ENCODE assay signal across 25 cellular contexts in the genomic region with DNA sequence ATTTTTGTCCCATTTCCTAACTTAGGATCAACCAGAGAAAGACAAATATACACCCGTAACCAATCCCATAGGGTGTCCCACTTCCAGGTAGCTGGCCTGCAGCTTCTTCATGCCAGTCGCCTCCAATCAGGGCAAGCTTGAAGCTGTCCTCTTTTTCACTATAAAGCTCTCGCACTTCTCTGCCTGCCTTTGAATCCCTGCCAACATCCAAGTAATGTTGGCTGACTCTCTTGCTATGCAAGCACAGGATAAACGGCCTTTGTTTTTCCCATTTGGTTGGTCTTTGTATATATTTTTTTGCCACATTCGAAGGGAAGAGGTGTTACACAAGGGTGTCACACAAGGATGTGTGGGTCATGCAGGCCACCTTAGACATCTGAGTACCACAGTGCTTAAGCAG.
DNase-seq lines count a peak whose midpoint lies in the region; ATAC-seq, FAIRE-seq and TF ChIP-seq lines count a peak whose summit lies in the region.
"Had no signal": no experiment of that assay in that cellular context is flagged by ENCODE, and none has a peak within 500 bp of the region (broad histone marks: within the 10 kb centered on the region; RNA-seq: fewer than 3 reads in every experiment).

No MANE protein-coding gene starts in this region.

- no peaks in the 10 kb centered on the region for H4K20me1 ChIP-seq in HepG2 (ENCODE audit: insufficient read depth, low read length)

- H3K9ac ChIP-seq in HepG2 (ENCODE audit: insufficient read depth, low read depth, low read length), result no peak overlapping the region
- no peak overlapping the region for H3K9ac ChIP-seq in mesenchymal stem cell (ENCODE audit: low read length)

- no peaks in the 10 kb centered on the region for H3K79me2 ChIP-seq in HepG2 (ENCODE audit: insufficient read depth, low read length)

- H3K18ac ChIP-seq in mesenchymal stem cell (ENCODE audit: low read depth in 1 of 2, low read length in 2 of 2), result no peak overlapping the region

- TF ChIP-seq CTCF in right lobe of liver (IDR thresholded peaks at IDR 0.05) (no peak), HepG2 (CRISPR knock-in tag; IDR thresholded peaks at IDR 0.05) (no peak), astrocyte of the cerebellum (IDR thresholded peaks at IDR 0.05; ENCODE audit: low read depth, low read length, missing control alignments) (no peak), thyroid gland (IDR thresholded peaks at IDR 0.05) (no peak)

- H2BK12ac ChIP-seq in mesenchymal stem cell (ENCODE audit: low read length in 2 of 2), result no peak overlapping the region

- no peak overlapping the region for H3K4ac ChIP-seq in mesenchymal stem cell (ENCODE audit: low read depth in 1 of 2, low read length in 2 of 2)

- in situ Hi-C loops in HepG2 (cut with HindIII; ENCODE audit: extremely low pct_ligation_motif_present, low pct_unique_long_range_greater_than_20kb) (no loop called here), astrocyte of the cerebellum (cut with HindIII; ENCODE audit: low sequenced_read_pairs) (no loop called here)

- H3K4me3 ChIP-seq in right lobe of liver (no peak overlapping the region), HepG2 (replicated peaks in 1 of 3; ENCODE audit: insufficient read depth in 1 of 3, low read depth in 2 of 3, low read length in 3 of 3) (no peak overlapping the region), astrocyte of the cerebellum (ENCODE audit: low read depth, low read length) (no peak overlapping the region), thyroid gland (replicated peaks in 1 of 3) (no peak overlapping the region), mesenchymal stem cell (ENCODE audit: insufficient read depth in 1 of 2, low read depth in 1 of 2, low read length in 2 of 2) (no peak overlapping the region)
- H3K4me3 ChIP-seq: colonic mucosa, lower lobe of right lung, suprapubic skin, uterus had no signal

- no peak overlapping the region for H4K91ac ChIP-seq in mesenchymal stem cell (ENCODE audit: low read length)

- intact Hi-C loops in right lobe of liver (cut with DNase I), result no loop called here
- intact Hi-C loops in HepG2 (cut with micrococcal nuclease; ENCODE audit: unreplicated experiment), result no loop called here
- intact Hi-C loops in thyroid gland (cut with DNase I), result no loop called here

- ATAC-seq in right lobe of liver (peak in 3 of 4 donors; percentile 41 to 75 (median 69)), HepG2 (no peak)
- ATAC-seq: HCT116; lower lobe of right lung; stimulated activated effector memory CD8-positive, alpha-beta T cell treated with anti-CD3 and anti-CD28 coated beads, Interleukin-12 subunit alpha, Interleukin-12 subunit beta, amount 100 ng/mL, for 72 hours had no signal

- POLR2A ChIA-PET in HepG2 (lab: Yijun Ruan, JAX), result no interaction called here

- no peak overlapping the region for H2AK5ac ChIP-seq in mesenchymal stem cell (ENCODE audit: low read length, severe bottlenecking)

- H3K9me3 ChIP-seq in right lobe of liver, result no peaks in the 10 kb centered on the region
- H3K9me3 ChIP-seq in HepG2 (ENCODE audit: low read length), result no peaks in the 10 kb centered on the region
- no peaks in the 10 kb centered on the region for H3K9me3 ChIP-seq in thyroid gland
- H3K9me3 ChIP-seq in mesenchymal stem cell (ENCODE audit: control insufficient read depth, low read length), result peaks cover 2% of the 10 kb centered on the region
- H3K9me3 ChIP-seq: colonic mucosa, lower lobe of right lung, suprapubic skin, uterus had no signal

- no peak overlapping the region for H2BK5ac ChIP-seq in mesenchymal stem cell (ENCODE audit: low read depth, low read length, poor library complexity, severe bottlenecking)

- H3K79me1 ChIP-seq in mesenchymal stem cell (replicated peaks; ENCODE audit: low read length, poor library complexity, severe bottlenecking), result no peaks in the 10 kb centered on the region

- FAIRE-seq in HepG2 (lab: Jason Lieb, UNC), result no peak
- FAIRE-seq: A204.1, kidney had no signal

- H2AFZ ChIP-seq in HepG2 (ENCODE audit: low read length), result no peak overlapping the region
- no peak overlapping the region for H2AFZ ChIP-seq in mesenchymal stem cell (ENCODE audit: low read depth, low read length)

- no peak for TF ChIP-seq POLR2A in right lobe of liver (IDR thresholded peaks at IDR 0.05)
- no peak for TF ChIP-seq POLR2A in HepG2 (IDR thresholded peaks at IDR 0.05; ENCODE audit: insufficient read depth in 1 of 2, low read depth in 2 of 2, low read length in 2 of 2)
- TF ChIP-seq POLR2A in thyroid gland (IDR thresholded peaks at IDR 0.05), result no peak

- no peak overlapping the region for H4K8ac ChIP-seq in mesenchymal stem cell (ENCODE audit: low read length)

- BruUV-seq in HepG2 (replicated peaks; lab: Mats Ljungman, UMichigan), result no TSS peak

- H2BK15ac ChIP-seq in mesenchymal stem cell (ENCODE audit: low read depth, poor library complexity, severe bottlenecking), result no peak overlapping the region

- H3K23ac ChIP-seq in mesenchymal stem cell (ENCODE audit: low read length in 2 of 2), result no peak overlapping the region

- DNase-seq in right lobe of liver (peak in 1 of 3 donors; percentile 47), HepG2 (ENCODE audit: low spot score) (no peak), astrocyte of the cerebellum (ENCODE audit: low read depth) (peak; percentile 15), hippocampal formation (lab: John Stamatoyannopoulos, UW) (peak; percentile 19 to 35), thyroid gland (peak; percentile 3 to 14), mesenchymal stem cell (no peak), NCI-H774 (lab: John Stamatoyannopoulos, UW) (no peak), NCI-H2107 treated with DMSO at 0.1 percent for 48 hours (lab: John Stamatoyannopoulos, UW; ENCODE audit: unreplicated experiment) (no peak)
- DNase-seq: activated CD4-positive, alpha-beta T cell treated with anti-CD3 and anti-CD28 coated beads for 4 hours; activated CD8-positive, alpha-beta memory T cell treated with anti-CD3 and anti-CD28 coated beads for 24 hours; activated gamma-delta T cell treated with Interleukin-2 at 50 U/mL for 16 hours; activated T-cell treated with anti-CD3 and anti-CD28 coated beads, Interleukin-2, amount 50 U/mL, for 1 hour; CD8-positive, alpha-beta memory T cell; colonic mucosa; effector memory CD4-positive, alpha-beta T cell; kidney; lower lobe of right lung; NCI-H1436; stimulated activated CD4-positive, alpha-beta T cell treated with anti-CD3 and anti-CD28 coated beads, Interleukin-2, amount 100 ng/mL, for 48 hours; uterus had no signal

- H3K4me2 ChIP-seq in HepG2 (ENCODE audit: low read depth, low read length) (no peak overlapping the region), mesenchymal stem cell (ENCODE audit: low read length, poor library complexity, severe bottlenecking) (no peak overlapping the region)

- no peak for TF ChIP-seq RAD21 in HepG2 (CRISPR knock-in tag; IDR thresholded peaks at IDR 0.05)

- H3K36me3 ChIP-seq in right lobe of liver (no peaks in the 10 kb centered on the region), HepG2 (replicated peaks in 1 of 2; ENCODE audit: control insufficient read depth in 1 of 2, insufficient read depth in 2 of 2, low read length in 2 of 2) (no peaks in the 10 kb centered on the region), thyroid gland (no peaks in the 10 kb centered on the region), mesenchymal stem cell (ENCODE audit: control insufficient read depth in 1 of 2, insufficient read depth in 2 of 2, low read depth in 1 of 2, low read length in 2 of 2) (no peaks in the 10 kb centered on the region)
- H3K36me3 ChIP-seq: colonic mucosa, lower lobe of right lung, suprapubic skin, uterus had no signal

- H2BK120ac ChIP-seq in mesenchymal stem cell (ENCODE audit: low read depth, low read length), result no peak overlapping the region

- no peak overlapping the region for H3K14ac ChIP-seq in mesenchymal stem cell (ENCODE audit: low read length in 2 of 2)

- H3K27me3 ChIP-seq in right lobe of liver (no peaks in the 10 kb centered on the region), HepG2 (ENCODE audit: control insufficient read depth in 1 of 2, insufficient read depth in 2 of 2, low read length in 2 of 2) (no peaks in the 10 kb centered on the region; a peak in 1 of 5 replicates), thyroid gland (no peaks in the 10 kb centered on the region), mesenchymal stem cell (ENCODE audit: control insufficient read depth in 1 of 2, insufficient read depth in 1 of 2, low read length in 2 of 2) (no peaks in the 10 kb centered on the region)
- H3K27me3 ChIP-seq: colonic mucosa, suprapubic skin, uterus had no signal

- 39% methylated on average over 5 of the region's 5 CpGs for WGBS in right lobe of liver (ENCODE audit: insufficient coverage, low coverage, low lambda C conversion rate, missing lambda C conversion rate)
- 0% methylated on average over 5 of the region's 5 CpGs for WGBS in HepG2 (ENCODE audit: low lambda C conversion rate)
- 24 to 28% methylated on average over 5 of the region's 5 CpGs for WGBS in thyroid gland, 2 donors
- WGBS in mesenchymal stem cell, result 78% methylated on average over 5 of the region's 5 CpGs

- CTCF ChIA-PET in HepG2 (lab: Yijun Ruan, JAX; ENCODE audit: low intra/inter-chr PET ratio, low total read pairs), result no interaction called here

- H3K4me1 ChIP-seq in right lobe of liver (no peaks in the 10 kb centered on the region), HepG2 (ENCODE audit: insufficient read depth, low read length) (no peaks in the 10 kb centered on the region), thyroid gland (no peaks in the 10 kb centered on the region), mesenchymal stem cell (ENCODE audit: control insufficient read depth, insufficient read depth, low read depth, low read length) (no peaks in the 10 kb centered on the region)
- H3K4me1 ChIP-seq: colonic mucosa, lower lobe of right lung, uterus had no signal

- H3K27ac ChIP-seq in right lobe of liver (no peak overlapping the region), HepG2 (ENCODE audit: extremely low read length, insufficient read depth, low read length) (no peak overlapping the region), thyroid gland (no peak overlapping the region), mesenchymal stem cell (ENCODE audit: low read length, poor library complexity, severe bottlenecking) (no peak overlapping the region)
- H3K27ac ChIP-seq: colonic mucosa, HL-60, lower lobe of right lung, suprapubic skin, uterus had no signal

- TF ChIP-seq EP300 in HepG2 (IDR thresholded peaks at IDR 0.05; ENCODE audit: low read depth in 2 of 2, low read length in 2 of 2), result no peak
- no peak for TF ChIP-seq EP300 in HepG2 (CRISPR knock-in tag; IDR thresholded peaks at IDR 0.05; ENCODE audit: borderline replicate concordance)

TF ChIP-seq in HepG2, 621 proteins besides CTCF, POLR2A, EP300 and RAD21 (continues in another document):
- TF ChIP-seq RBM22 (optimal IDR thresholded peaks at IDR 0.05; ENCODE audit: low read length) (no peak), ZMAT3 (CRISPR knock-in tag; conservative IDR thresholded peaks at IDR 0.05) (no peak)

Comparison
In these comparisons a context has a peak if more than half of its experiments do, and no peak if none do; other contexts are left out.
1. DNase-seq: peak in astrocyte of the cerebellum (single experiment), hippocampal formation (2 of 2) and thyroid gland (2 of 2); none in HepG2 (single experiment), mesenchymal stem cell (single experiment), NCI-H774 (single experiment) and NCI-H2107 treated with DMSO at 0.1 percent for 48 hours (single experiment).